In the genomic region with DNA sequence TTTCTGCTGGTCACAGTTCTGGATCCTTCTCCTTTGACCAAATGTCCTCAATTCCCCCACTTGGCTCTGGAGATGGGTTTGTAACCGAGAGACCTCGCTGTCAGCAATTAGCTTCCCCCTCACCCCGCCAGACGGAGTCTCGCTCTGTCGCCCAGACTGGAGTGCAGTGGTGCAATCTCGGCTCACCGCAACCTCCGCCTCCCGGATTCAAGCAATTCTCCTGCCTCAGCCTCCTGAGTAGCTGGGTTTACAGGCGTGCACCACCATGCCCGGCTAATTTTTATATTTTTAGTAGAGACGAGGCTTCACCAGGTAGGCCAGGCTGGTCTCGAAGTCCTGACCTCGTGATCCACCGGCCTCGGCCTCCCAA, we compare ENCODE assay signal across 8 cellular contexts. TPM values are rescaled to one million over a fixed set of nuclear protein-coding genes. Genes with fewer than 3 reads are reported as not detected.
DNase-seq lines count a peak whose midpoint lies in the region; ATAC-seq, FAIRE-seq and TF ChIP-seq lines count a peak whose summit lies in the region.
"Not testable (repeated sequence)": the region's sequence is repeated elsewhere in the genome, so short reads cannot be mapped to it uniquely, and the experiment has no call there.

No MANE protein-coding gene starts in this region.

- not testable (repeated sequence) for H3K14ac ChIP-seq in neuronal stem cell (ENCODE audit: low read length)

- H2AK5ac ChIP-seq in neuronal stem cell (ENCODE audit: low read depth, low read length): peak overlapping the region; percentile 20

- H3K36me3 Mint-ChIP-seq in CD4-positive, alpha-beta memory T cell; T-cell; endothelial cell (ENCODE audit: low read depth, unreplicated experiment): not testable (repeated sequence)

- H4K8ac ChIP-seq in neuronal stem cell (ENCODE audit: low read depth, low read length): not testable (repeated sequence)

- H2BK5ac ChIP-seq in neuronal stem cell (ENCODE audit: low read length): peak overlapping the region; percentile 8

- POLR2A ChIA-PET in CD4-positive, alpha-beta memory T cell (lab: Charles Lee; ENCODE audit: partially characterized antibody): interaction anchor here (0.6 to 4.5 kb wide), 35 partner anchors 9 to 869 kb away, joined by 3 to 80 read pairs (median 6); partner anchors contain the start of genes FAM78A, MED27, NUP214 and POMT1
- POLR2A ChIA-PET in T-cell (lab: Charles Lee): interaction anchor here (0.5 to 1.0 kb wide), 8 partner anchors 23 to 1777 kb away, joined by 3 to 7 read pairs (median 3); no protein-coding TSS in a partner anchor

- peaks cover 8 to 24% (median 14%) of the 10 kb centered on the region in 4 donors for H3K4me1 Mint-ChIP-seq in CD4-positive, alpha-beta memory T cell
- H3K4me1 Mint-ChIP-seq in T-cell: peaks cover 16 to 20% (median 20%) of the 10 kb centered on the region in 3 donors
- H3K4me1 Mint-ChIP-seq in endothelial cell (ENCODE audit: unreplicated experiment): not testable (repeated sequence)

- H3K36me3 ChIP-seq in CD4-positive, alpha-beta memory T cell (ENCODE audit: insufficient read depth, low read length); KMS-11 (ENCODE audit: insufficient read depth); adipocyte (ENCODE audit: control insufficient read depth, insufficient read depth, low read length, severe bottlenecking); kidney (ENCODE audit: control insufficient read depth in 1 of 2, insufficient read depth in 2 of 2, low read length in 2 of 2); neuronal stem cell (replicated peaks in 1 of 2; ENCODE audit: control insufficient read depth in 2 of 2, insufficient read depth in 2 of 2, low read length in 2 of 2): not testable (repeated sequence)

- H3K9ac ChIP-seq in KMS-11: peak overlapping the region; percentile 28; the same call in 1 of the 2 replicates
- peak overlapping the region; percentile 89 for H3K9ac ChIP-seq in adipocyte (ENCODE audit: low read length)
- peak overlapping the region in 1 of 2 donors; percentile 80 for H3K9ac ChIP-seq in kidney (ENCODE audit: low read length in 2 of 2)
- not testable (repeated sequence) for H3K9ac ChIP-seq in neuronal stem cell (ENCODE audit: low read depth, low read length, poor library complexity)

- CTCF ChIA-PET in CD4-positive, alpha-beta memory T cell (lab: Charles Lee; ENCODE audit: partially characterized antibody): interaction anchor here (0.7 to 2.4 kb wide), 19 partner anchors 23 to 383 kb away, joined by 3 to 19 read pairs (median 4); no protein-coding TSS in a partner anchor
- CTCF ChIA-PET in T-cell (lab: Charles Lee): interaction anchor here (0.6 to 2.5 kb wide), 10 partner anchors 11 to 384 kb away, joined by 3 to 13 read pairs (median 4); no protein-coding TSS in a partner anchor

- not testable (repeated sequence) for H4K91ac ChIP-seq in neuronal stem cell (ENCODE audit: low read depth, low read length, poor library complexity)

- intact Hi-C loops in CD4-positive, alpha-beta memory T cell (cut with micrococcal nuclease): loop anchor here (2.0 to 5.0 kb wide), 3 partner anchors 22 to 130 kb away; partner anchors contain the start of genes POMT1 and PRRC2B
- intact Hi-C loops in kidney (cut with DNase I): not testable (repeated sequence)

- not testable (repeated sequence) for DNase-seq in CD4-positive, alpha-beta memory T cell; T-cell; adipocyte (ENCODE audit: low read depth); endothelial cell (ENCODE audit: low spot score); kidney; neuronal stem cell (ENCODE audit: low spot score)

- not testable (repeated sequence) for H3K27me3 Mint-ChIP-seq in CD4-positive, alpha-beta memory T cell; T-cell; endothelial cell (ENCODE audit: unreplicated experiment)

- H4K20me1 ChIP-seq in KMS-11 (ENCODE audit: insufficient read depth): not testable (repeated sequence)

- not testable (repeated sequence) for ATAC-seq in T-cell (replicated peaks in 1 of 4)

- no CpG with 5 or more reads among the region's 17 CpGs for WGBS in neuronal stem cell (ENCODE audit: extremely low coverage in 2 of 2, insufficient read length in 2 of 2, insufficient replicate concordance in 1 of 2), 2 donors

- H3K9me3 ChIP-seq in CD4-positive, alpha-beta memory T cell (ENCODE audit: control insufficient read depth in 1 of 2, low read length in 2 of 2); adipocyte (ENCODE audit: control insufficient read depth, low read length); kidney (ENCODE audit: control insufficient read depth in 1 of 2, low read length in 2 of 2); neuronal stem cell (replicated peaks in 1 of 2; ENCODE audit: control insufficient read depth in 2 of 2, insufficient read depth in 1 of 2, low read depth in 1 of 2, low read length in 2 of 2): not testable (repeated sequence)

- not testable (repeated sequence) for H3K9me3 Mint-ChIP-seq in CD4-positive, alpha-beta memory T cell; T-cell; endothelial cell (ENCODE audit: unreplicated experiment)

- peak overlapping the region; percentile 79 for H2AFZ ChIP-seq in KMS-11 (ENCODE audit: low read depth)
- not testable (repeated sequence) for H2AFZ ChIP-seq in neuronal stem cell (ENCODE audit: low read length)

- H2BK12ac ChIP-seq in neuronal stem cell (ENCODE audit: low read length): not testable (repeated sequence)

- H3K79me1 ChIP-seq in neuronal stem cell (ENCODE audit: low read depth, low read length): not testable (repeated sequence)

- H3K18ac ChIP-seq in neuronal stem cell (ENCODE audit: low read length): not testable (repeated sequence)

- peak overlapping the region; percentile 81 to 97 (median 92) for H3K4me3 Mint-ChIP-seq in CD4-positive, alpha-beta memory T cell
- H3K4me3 Mint-ChIP-seq in T-cell (peak overlapping the region; percentile 92 to 93 (median 93)), endothelial cell (ENCODE audit: unreplicated experiment) (peak overlapping the region; percentile 94)

- FAIRE-seq in kidney (lab: Jason Lieb, UNC): not testable (repeated sequence)

- peak overlapping the region; percentile 85 for H3K4me2 ChIP-seq in KMS-11
- peak overlapping the region; percentile 79 for H3K4me2 ChIP-seq in neuronal stem cell (ENCODE audit: insufficient read depth, low read length, poor library complexity, severe bottlenecking)

- H2BK120ac ChIP-seq in neuronal stem cell (ENCODE audit: low read depth, low read length): not testable (repeated sequence)

- H3K79me2 ChIP-seq in KMS-11 (ENCODE audit: insufficient read depth, low read depth): not testable (repeated sequence)

- not testable (repeated sequence) for H2BK15ac ChIP-seq in neuronal stem cell (ENCODE audit: low read length)

- not testable (repeated sequence) for H3K27me3 ChIP-seq in CD4-positive, alpha-beta memory T cell (ENCODE audit: insufficient read depth, low read length); KMS-11 (ENCODE audit: insufficient read depth, low read depth); adipocyte (replicated peaks; ENCODE audit: control insufficient read depth, insufficient read depth, low read length); neuronal stem cell (ENCODE audit: control insufficient read depth in 3 of 3, insufficient read depth in 3 of 3, low read depth in 1 of 3, low read length in 3 of 3)

- peak overlapping the region in 1 of 2 donors; percentile 83 for H3K4me3 ChIP-seq in CD4-positive, alpha-beta memory T cell (ENCODE audit: low read length in 2 of 2)
- not testable (repeated sequence) for H3K4me3 ChIP-seq in KMS-11 (IDR thresholded peaks at IDR 0.05; ENCODE audit: insufficient read depth, low read depth, low read length)
- H3K4me3 ChIP-seq in adipocyte (ENCODE audit: low read length) (peak overlapping the region; percentile 90), kidney (ENCODE audit: low read length in 2 of 2) (peak overlapping the region; percentile 92), neuronal stem cell (ENCODE audit: low read length in 2 of 2) (peak overlapping the region in 1 of 2 donors; percentile 68)

- peak overlapping the region; percentile 71 for H3K27ac ChIP-seq in CD4-positive, alpha-beta memory T cell (ENCODE audit: low read depth, low read length)
- H3K27ac ChIP-seq in KMS-11: peak overlapping the region; percentile 47
- peak overlapping the region; percentile 79 to 96 for H3K27ac ChIP-seq in kidney (ENCODE audit: low read depth in 2 of 2, low read length in 2 of 2)
- peak overlapping the region; percentile 77 for H3K27ac ChIP-seq in neuronal stem cell (replicated peaks; ENCODE audit: low read length)
- peak overlapping the region; percentile 77 for H3K27ac ChIP-seq in temporal lobe (ENCODE audit: low read depth, low read length)

- TF ChIP-seq CTCF in KMS-11 (conservative IDR thresholded peaks at IDR 0.05; ENCODE audit: low read depth, low read length); endothelial cell (IDR thresholded peaks at IDR 0.05; ENCODE audit: unreplicated experiment); kidney (IDR thresholded peaks at IDR 0.05; ENCODE audit: borderline replicate concordance, extremely low read depth, insufficient read depth): not testable (repeated sequence)

- peak overlapping the region; percentile 86 to 99 (median 98) for H3K27ac Mint-ChIP-seq in CD4-positive, alpha-beta memory T cell
- H3K27ac Mint-ChIP-seq in T-cell: peak overlapping the region; percentile 95 to 97
- H3K27ac Mint-ChIP-seq in endothelial cell (ENCODE audit: unreplicated experiment): not testable (repeated sequence)

- peaks cover 16% of the 10 kb centered on the region for H3K4me1 ChIP-seq in CD4-positive, alpha-beta memory T cell (ENCODE audit: insufficient read depth, low read length)
- not testable (repeated sequence) for H3K4me1 ChIP-seq in KMS-11 (ENCODE audit: low read depth, poor library complexity, severe bottlenecking); adipocyte (ENCODE audit: control insufficient read depth, insufficient read depth, low read length); kidney (ENCODE audit: control insufficient read depth in 1 of 2, insufficient read depth in 1 of 2, low read depth in 1 of 2, low read length in 2 of 2); neuronal stem cell (ENCODE audit: control insufficient read depth in 2 of 2, insufficient read depth in 1 of 2, low read depth in 1 of 2, low read length in 2 of 2)

- H3K4ac ChIP-seq in neuronal stem cell (ENCODE audit: low read length): not testable (repeated sequence)

- H3K23ac ChIP-seq in neuronal stem cell (ENCODE audit: low read depth, low read length, poor library complexity): not testable (repeated sequence)

RNA-seq across cellular contexts. Expression of gene PRRC2B, which starts 21.3 kb away (rescaled TPM):
- total RNA-seq in CD4-positive, alpha-beta memory T cell: 100 to 1,000 TPM; 335 to 343 TPM
- polyA plus RNA-seq in CD4-positive, alpha-beta memory T cell: 10 to 100 TPM in 1 of 2 donors, 1 to 10 TPM in 1; 2.7 to 46.9 TPM
- total RNA-seq in T-cell: 100 to 1,000 TPM; 259 to 375 (median 370) TPM
- total RNA-seq in endothelial cell (ENCODE audit: unreplicated experiment): 350 TPM
- total RNA-seq in kidney: 227 TPM
- 37.4 TPM for polyA plus RNA-seq in kidney (ENCODE audit: insufficient read depth, low read depth, low replicate concordance)
- polyA plus RNA-seq in neuronal stem cell (2013, experiment 1 of 2): 108 TPM
- polyA plus RNA-seq in neuronal stem cell (2013, experiment 2 of 2): 114 TPM
- total RNA-seq in temporal lobe: 259 TPM
